In genomic region chr10:68720793-68721672, GRCh38 we compare ENCODE assay signal across 1 cellular context.
A peak's percentile ranks its signal among the peaks of the same experiment; 100 is the strongest.
TF ChIP-seq lines count a peak whose summit lies in the region.

Gene CCAR1, plus strand, starts transcription at chr10:68721239. Its CDS starts 1,266 bp downstream, at chr10:68722505.

TF ChIP-seq in HepG2, 621 proteins besides CTCF, POLR2A, EP300 and RAD21 (continued from another document and continues in another):
- TF ChIP-seq GABPA (IDR thresholded peaks at IDR 0.05; ENCODE audit: low read depth, low read length) (no peak), GABPA (CRISPR knock-in tag; IDR thresholded peaks at IDR 0.05; ENCODE audit: low read depth) (peak; percentile 51; the same call in 1 of the 2 replicates), MIER3 (CRISPR knock-in tag; IDR thresholded peaks at IDR 0.05; ENCODE audit: borderline replicate concordance) (no peak), BRCA1 (CRISPR knock-in tag; IDR thresholded peaks at IDR 0.05) (peak; percentile 45; the same call in 1 of the 2 replicates), ZNF609 (CRISPR knock-in tag; IDR thresholded peaks at IDR 0.05; ENCODE audit: borderline replicate concordance) (no peak), ZNF382 (CRISPR knock-in tag; IDR thresholded peaks at IDR 0.05; ENCODE audit: borderline replicate concordance) (no peak), ZNF234 (CRISPR knock-in tag; conservative IDR thresholded peaks at IDR 0.05) (no peak), ZNF318 (CRISPR knock-in tag; IDR thresholded peaks at IDR 0.05) (no peak), ZNF710 (CRISPR knock-in tag; IDR thresholded peaks at IDR 0.05; ENCODE audit: borderline replicate concordance) (no peak), ETV5 (CRISPR knock-in tag; IDR thresholded peaks at IDR 0.05; ENCODE audit: borderline replicate concordance) (peak; percentile 26), ZNF776 (CRISPR knock-in tag; IDR thresholded peaks at IDR 0.05) (peak; percentile 52; the same call in 1 of the 2 replicates), ZNF362 (CRISPR knock-in tag; IDR thresholded peaks at IDR 0.05; ENCODE audit: borderline replicate concordance) (peak; percentile 57; the same call in 1 of the 2 replicates), ZFP36L1 (CRISPR knock-in tag; IDR thresholded peaks at IDR 0.05) (no peak), ZSCAN20 (CRISPR knock-in tag; IDR thresholded peaks at IDR 0.05; ENCODE audit: borderline replicate concordance) (no peak), AHR (CRISPR knock-in tag; IDR thresholded peaks at IDR 0.05) (peak; percentile 29; the same call in 1 of the 2 replicates), ZNF274 (CRISPR knock-in tag; IDR thresholded peaks at IDR 0.05) (0 out of 2 replicates have a peak, but pooled peaks have one; percentile 71), ZIK1 (CRISPR knock-in tag; IDR thresholded peaks at IDR 0.05; ENCODE audit: borderline replicate concordance, low read depth) (no peak), ZNF724P (CRISPR knock-in tag; IDR thresholded peaks at IDR 0.05; ENCODE audit: borderline replicate concordance) (peak; percentile 87; the same call in 1 of the 2 replicates), HOXA7 (CRISPR knock-in tag; IDR thresholded peaks at IDR 0.05) (no peak), CBX2 (IDR thresholded peaks at IDR 0.05; ENCODE audit: low read depth, low read length) (no peak), CBX2 (CRISPR knock-in tag; IDR thresholded peaks at IDR 0.05; ENCODE audit: low read depth) (no peak), ZNF121 (CRISPR knock-in tag; IDR thresholded peaks at IDR 0.05) (no peak), ETV6 (CRISPR knock-in tag; conservative IDR thresholded peaks at IDR 0.05) (no peak), GFI1 (CRISPR knock-in tag; IDR thresholded peaks at IDR 0.05; ENCODE audit: borderline replicate concordance) (peak; percentile 52), ZFP36 (IDR thresholded peaks at IDR 0.05; ENCODE audit: borderline replicate concordance, low read depth, low read length, partially characterized antibody) (no peak), SRF (IDR thresholded peaks at IDR 0.05; ENCODE audit: low read depth, low read length) (no peak), KAT7 (CRISPR knock-in tag; IDR thresholded peaks at IDR 0.05; ENCODE audit: borderline replicate concordance) (peak; percentile 88), ZFP90 (CRISPR knock-in tag; IDR thresholded peaks at IDR 0.05; ENCODE audit: borderline replicate concordance) (peak; percentile 47; the same call in 1 of the 2 replicates), PCBP1 (IDR thresholded peaks at IDR 0.05; ENCODE audit: borderline replicate concordance, low read depth, low read length) (no peak), ZNF276 (CRISPR knock-in tag; IDR thresholded peaks at IDR 0.05; ENCODE audit: low read depth) (peak; percentile 44; the same call in 1 of the 2 replicates), TGIF2 (CRISPR knock-in tag; IDR thresholded peaks at IDR 0.05) (no peak), ZNF17 (CRISPR knock-in tag; IDR thresholded peaks at IDR 0.05) (no peak), KLF6 (CRISPR knock-in tag; IDR thresholded peaks at IDR 0.05) (peak; percentile 57; the same call in 1 of the 2 replicates), AFF4 (CRISPR knock-in tag; IDR thresholded peaks at IDR 0.05) (no peak), GATA4 (IDR thresholded peaks at IDR 0.05; ENCODE audit: borderline replicate concordance, low read depth) (no peak), PREB (CRISPR knock-in tag; IDR thresholded peaks at IDR 0.05) (no peak)
